In the genomic region with DNA sequence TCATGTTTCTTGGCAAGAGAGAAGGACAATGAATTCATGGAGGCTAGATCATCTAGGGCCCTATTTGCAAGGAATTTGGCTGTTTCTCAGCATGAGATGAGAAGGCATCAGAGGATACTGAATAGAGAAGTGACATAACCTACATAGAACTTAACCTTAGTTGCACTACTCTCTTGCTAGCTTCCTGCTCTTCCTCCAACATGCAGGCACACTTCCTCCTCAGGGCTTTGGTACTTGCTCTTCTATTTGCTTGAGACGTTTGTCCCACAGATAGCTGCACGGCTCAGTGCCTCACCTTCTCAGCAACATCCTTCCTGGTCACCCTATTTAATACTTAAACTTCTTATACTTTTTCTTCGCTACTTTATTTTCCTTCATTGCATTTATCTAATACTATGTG, we compare ENCODE assay signal across 1 cellular context.
TF ChIP-seq lines count a peak whose summit lies in the region.

No MANE protein-coding gene starts in this region.

TF ChIP-seq in GM12878, 131 proteins besides CTCF, POLR2A, EP300 and RAD21 (continued from another document):
- TF ChIP-seq, protein P1, sequence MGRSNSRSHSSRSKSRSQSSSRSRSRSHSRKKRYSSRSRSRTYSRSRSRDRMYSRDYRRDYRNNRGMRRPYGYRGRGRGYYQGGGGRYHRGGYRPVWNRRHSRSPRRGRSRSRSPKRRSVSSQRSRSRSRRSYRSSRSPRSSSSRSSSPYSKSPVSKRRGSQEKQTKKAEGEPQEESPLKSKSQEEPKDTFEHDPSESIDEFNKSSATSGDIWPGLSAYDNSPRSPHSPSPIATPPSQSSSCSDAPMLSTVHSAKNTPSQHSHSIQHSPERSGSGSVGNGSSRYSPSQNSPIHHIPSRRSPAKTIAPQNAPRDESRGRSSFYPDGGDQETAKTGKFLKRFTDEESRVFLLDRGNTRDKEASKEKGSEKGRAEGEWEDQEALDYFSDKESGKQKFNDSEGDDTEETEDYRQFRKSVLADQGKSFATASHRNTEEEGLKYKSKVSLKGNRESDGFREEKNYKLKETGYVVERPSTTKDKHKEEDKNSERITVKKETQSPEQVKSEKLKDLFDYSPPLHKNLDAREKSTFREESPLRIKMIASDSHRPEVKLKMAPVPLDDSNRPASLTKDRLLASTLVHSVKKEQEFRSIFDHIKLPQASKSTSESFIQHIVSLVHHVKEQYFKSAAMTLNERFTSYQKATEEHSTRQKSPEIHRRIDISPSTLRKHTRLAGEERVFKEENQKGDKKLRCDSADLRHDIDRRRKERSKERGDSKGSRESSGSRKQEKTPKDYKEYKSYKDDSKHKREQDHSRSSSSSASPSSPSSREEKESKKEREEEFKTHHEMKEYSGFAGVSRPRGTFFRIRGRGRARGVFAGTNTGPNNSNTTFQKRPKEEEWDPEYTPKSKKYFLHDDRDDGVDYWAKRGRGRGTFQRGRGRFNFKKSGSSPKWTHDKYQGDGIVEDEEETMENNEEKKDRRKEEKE (IDR thresholded peaks at IDR 0.05): no peak
- TF ChIP-seq PML (IDR thresholded peaks at IDR 0.05; ENCODE audit: low read length): no peak
- TF ChIP-seq NR2C1 (IDR thresholded peaks at IDR 0.05): no peak
- no peak for TF ChIP-seq FOXM1 (IDR thresholded peaks at IDR 0.05; ENCODE audit: low read depth, low read length)
- TF ChIP-seq, protein P2, sequence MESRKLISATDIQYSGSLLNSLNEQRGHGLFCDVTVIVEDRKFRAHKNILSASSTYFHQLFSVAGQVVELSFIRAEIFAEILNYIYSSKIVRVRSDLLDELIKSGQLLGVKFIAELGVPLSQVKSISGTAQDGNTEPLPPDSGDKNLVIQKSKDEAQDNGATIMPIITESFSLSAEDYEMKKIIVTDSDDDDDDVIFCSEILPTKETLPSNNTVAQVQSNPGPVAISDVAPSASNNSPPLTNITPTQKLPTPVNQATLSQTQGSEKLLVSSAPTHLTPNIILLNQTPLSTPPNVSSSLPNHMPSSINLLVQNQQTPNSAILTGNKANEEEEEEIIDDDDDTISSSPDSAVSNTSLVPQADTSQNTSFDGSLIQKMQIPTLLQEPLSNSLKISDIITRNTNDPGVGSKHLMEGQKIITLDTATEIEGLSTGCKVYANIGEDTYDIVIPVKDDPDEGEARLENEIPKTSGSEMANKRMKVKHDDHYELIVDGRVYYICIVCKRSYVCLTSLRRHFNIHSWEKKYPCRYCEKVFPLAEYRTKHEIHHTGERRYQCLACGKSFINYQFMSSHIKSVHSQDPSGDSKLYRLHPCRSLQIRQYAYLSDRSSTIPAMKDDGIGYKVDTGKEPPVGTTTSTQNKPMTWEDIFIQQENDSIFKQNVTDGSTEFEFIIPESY (IDR thresholded peaks at IDR 0.05): no peak
- TF ChIP-seq ASH2L (IDR thresholded peaks at IDR 0.05; ENCODE audit: borderline replicate concordance, low read depth): no peak
- TF ChIP-seq NFYA (IDR thresholded peaks at IDR 0.05; ENCODE audit: borderline replicate concordance, low read depth, low read length): no peak
- TF ChIP-seq JUNB (IDR thresholded peaks at IDR 0.05): no peak
- TF ChIP-seq SMAD5 (IDR thresholded peaks at IDR 0.05; ENCODE audit: low read depth): no peak
